ENCODE assay signal across 8 cellular contexts in genomic region chr2:219253753-219254589, GRCh38. TPM values are rescaled to one million over a fixed set of nuclear protein-coding genes. Genes with fewer than 3 reads are reported as not detected.
DNase-seq lines count a peak whose midpoint lies in the region; ATAC-seq, FAIRE-seq and TF ChIP-seq lines count a peak whose summit lies in the region.

Gene TUBA4A, minus strand, starts transcription at chr2:219253918. Its CDS starts 60 bp downstream, at chr2:219253858.

- H4K91ac ChIP-seq in mesenchymal stem cell (ENCODE audit: low read length), result no peak within 1 kb of the TSS

- peak; percentile 4; the same call in 1 of the 2 replicates for TF ChIP-seq CTCF in BJ (IDR thresholded peaks at IDR 0.05; ENCODE audit: insufficient read depth, low read depth, low read length)

- DNase-seq in BJ (ENCODE audit: low read depth) (no peak), GM19239 (ENCODE audit: insufficient read length, low spot score) (peak; percentile 87), NK-92 (lab: John Stamatoyannopoulos, UW; ENCODE audit: unreplicated experiment) (peak; percentile 52), mesenchymal stem cell (peak; percentile 63)
- peak; percentile 95 for DNase-seq in activated CD8-positive, alpha-beta memory T cell treated with anti-CD3 and anti-CD28 coated beads for 24 hours
- DNase-seq in effector CD8-positive, alpha-beta T cell (lab: John Stamatoyannopoulos, UW), result peak; percentile 93
- DNase-seq in stimulated activated CD8-positive, alpha-beta memory T cell treated with anti-CD3 and anti-CD28 coated beads, Interleukin-12 subunit alpha, Interleukin-12 subunit beta, amount 100 ng/mL, for 24 hours (ENCODE audit: extremely low read depth), result peak; percentile 76

- no peak within 1 kb of the TSS for H2AK5ac ChIP-seq in mesenchymal stem cell (ENCODE audit: low read length, severe bottlenecking)

- peak within 1 kb of the TSS; percentile 8 to 61 for H3K18ac ChIP-seq in mesenchymal stem cell (ENCODE audit: low read depth in 1 of 2, low read length in 2 of 2)

- CTCF ChIA-PET in BJ (lab: Yijun Ruan, JAX), result interaction anchor here (0.9 to 9.5 kb wide), 5 partner anchors 9 to 83 kb away, joined by 3 to 61 read pairs (median 4); partner anchors contain the start of gene DNAJB2

- no peak within 1 kb of the TSS for H2BK120ac ChIP-seq in mesenchymal stem cell (ENCODE audit: low read depth, low read length)

- no peaks in the 10 kb centered on the region for H3K36me3 ChIP-seq in BJ (ENCODE audit: control insufficient read depth, insufficient read depth, low read length)
- H3K36me3 ChIP-seq in mesenchymal stem cell (ENCODE audit: control insufficient read depth in 1 of 2, insufficient read depth in 2 of 2, low read depth in 1 of 2, low read length in 2 of 2), result peaks cover 9 to 14% of the 10 kb centered on the region in 2 experiments

- peak within 1 kb of the TSS; percentile 14 for H4K8ac ChIP-seq in mesenchymal stem cell (ENCODE audit: low read length)

- H3K4me3 ChIP-seq in BJ (ENCODE audit: low read depth, low read length) (peak within 1 kb of the TSS; percentile 52), mesenchymal stem cell (ENCODE audit: insufficient read depth in 1 of 2, low read depth in 1 of 2, low read length in 2 of 2) (peak within 1 kb of the TSS; percentile 64 to 85)

- H3K4me1 ChIP-seq in mesenchymal stem cell (ENCODE audit: control insufficient read depth, insufficient read depth, low read depth, low read length), result peaks cover 49% of the 10 kb centered on the region

- peak within 1 kb of the TSS; percentile 38 for H3K27ac ChIP-seq in mesenchymal stem cell (ENCODE audit: low read length, poor library complexity, severe bottlenecking)

- H3K4ac ChIP-seq in mesenchymal stem cell (ENCODE audit: low read depth in 1 of 2, low read length in 2 of 2), result peak within 1 kb of the TSS in 1 of 2 experiments; percentile 17

- H2BK12ac ChIP-seq in mesenchymal stem cell (ENCODE audit: low read length in 2 of 2), result peak within 1 kb of the TSS in 1 of 2 experiments; percentile 64

- peak within 1 kb of the TSS in 1 of 2 experiments; percentile 74 for H3K23ac ChIP-seq in mesenchymal stem cell (ENCODE audit: low read length in 2 of 2)

- peak within 1 kb of the TSS; percentile 57 for H2AFZ ChIP-seq in mesenchymal stem cell (ENCODE audit: low read depth, low read length)

- peak within 1 kb of the TSS; percentile 70 for H3K9ac ChIP-seq in mesenchymal stem cell (ENCODE audit: low read length)

- ATAC-seq in HG03439 (IDR thresholded peaks at IDR 0.05; ENCODE audit: unreplicated experiment), result peak; percentile 56

- peaks cover 5% of the 10 kb centered on the region for H3K27me3 ChIP-seq in BJ (ENCODE audit: control insufficient read depth, insufficient read depth, low read length)
- H3K27me3 ChIP-seq in mesenchymal stem cell (ENCODE audit: control insufficient read depth in 1 of 2, insufficient read depth in 1 of 2, low read length in 2 of 2), result peaks cover 0 to 16% of the 10 kb centered on the region in 2 experiments

- H3K79me1 ChIP-seq in mesenchymal stem cell (replicated peaks; ENCODE audit: low read length, poor library complexity, severe bottlenecking), result peaks cover 2% of the 10 kb centered on the region

- peak within 1 kb of the TSS in 1 of 2 experiments; percentile 61 for H3K14ac ChIP-seq in mesenchymal stem cell (ENCODE audit: low read length in 2 of 2)

- peak within 1 kb of the TSS; percentile 53 for H2BK5ac ChIP-seq in mesenchymal stem cell (ENCODE audit: low read depth, low read length, poor library complexity, severe bottlenecking)

- H2BK15ac ChIP-seq in mesenchymal stem cell (ENCODE audit: low read depth, poor library complexity, severe bottlenecking), result no peak within 1 kb of the TSS

- POLR2A ChIA-PET in BJ (lab: Charles Lee), result interaction anchor here (0.6 kb wide), 1 partner anchor 164 kb away, joined by 4 read pairs; the partner anchor contains the start of gene DES

- peak; percentile 83 for FAIRE-seq in GM19239 (lab: Jason Lieb, UNC)

- peak within 1 kb of the TSS; percentile 100 for H3K4me2 ChIP-seq in mesenchymal stem cell (ENCODE audit: low read length, poor library complexity, severe bottlenecking)

- no peaks in the 10 kb centered on the region for H3K9me3 ChIP-seq in mesenchymal stem cell (ENCODE audit: control insufficient read depth, low read length)

- WGBS in mesenchymal stem cell, result under 1% methylated on average over 76 of the region's 76 CpGs

RNA-seq across cellular contexts. Expression of gene TUBA4A, which starts in this region (rescaled TPM):
- 16.8 and 23.0 TPM in 2 replicates for polyA plus RNA-seq in BJ (2011; rRNA removed)
- polyA minus RNA-seq in BJ (2011; rRNA and poly(A)+ RNA removed), result 3.8 and 7.0 TPM in 2 replicates
- 11.2 TPM for polyA plus RNA-seq in mesenchymal stem cell (2013, experiment 1 of 2)
- polyA plus RNA-seq in mesenchymal stem cell (2013, experiment 2 of 2), result 9.3 TPM
